Comparison of ENCODE assay signal across 1 cellular context in genomic region chr17:28779601-28780000, GRCh38.
TF ChIP-seq lines count a peak whose summit lies in the region.

No MANE protein-coding gene starts in this region.

TF ChIP-seq in HEK293, 187 proteins besides CTCF, POLR2A, EP300 and RAD21 (continued from another document):
- peak; percentile 67 for TF ChIP-seq ZNF433 (tag by site-specific recombination; IDR thresholded peaks at IDR 0.05; ENCODE audit: low read depth)
- TF ChIP-seq ZNF654 (tag by site-specific recombination; IDR thresholded peaks at IDR 0.05; ENCODE audit: low read depth), result peak; percentile 40
- peak; percentile 37 for TF ChIP-seq ZNF529 (tag by site-specific recombination; IDR thresholded peaks at IDR 0.05; ENCODE audit: insufficient replicate concordance)
- TF ChIP-seq ZNF292 (tag by site-specific recombination; IDR thresholded peaks at IDR 0.05; ENCODE audit: borderline replicate concordance, low read depth), result 0 out of 2 replicates have a peak, but pooled peaks have one; percentile 27
- peak; percentile 71; the same call in 1 of the 2 replicates for TF ChIP-seq ZNF266 (tag by site-specific recombination; IDR thresholded peaks at IDR 0.05; ENCODE audit: low read depth)
- TF ChIP-seq ZNF629 (tag by site-specific recombination; IDR thresholded peaks at IDR 0.05), result peak; percentile 29; the same call in 1 of the 2 replicates
- TF ChIP-seq ZNF560 (tag by site-specific recombination; IDR thresholded peaks at IDR 0.05; ENCODE audit: borderline replicate concordance), result 0 out of 2 replicates have a peak, but pooled peaks have one; percentile 68
- peak; percentile 74; the same call in 1 of the 2 replicates for TF ChIP-seq ZNF202 (tag by site-specific recombination; IDR thresholded peaks at IDR 0.05; ENCODE audit: borderline replicate concordance)
- TF ChIP-seq ZNF530 (tag by site-specific recombination; IDR thresholded peaks at IDR 0.05; ENCODE audit: low read depth), result 0 out of 2 replicates have a peak, but pooled peaks have one; percentile 12
- peak; percentile 68 for TF ChIP-seq ZNF140 (tag by site-specific recombination; IDR thresholded peaks at IDR 0.05)
- TF ChIP-seq ZNF639 (tag by site-specific recombination; IDR thresholded peaks at IDR 0.05), result peak; percentile 60; the same call in 1 of the 2 replicates
- TF ChIP-seq ZNF518A (tag by site-specific recombination; conservative IDR thresholded peaks at IDR 0.05; ENCODE audit: low read depth), result peak; percentile 90
- 0 out of 2 replicates have a peak, but pooled peaks have one; percentile 19 for TF ChIP-seq ZNF138 (tag by site-specific recombination; IDR thresholded peaks at IDR 0.05; ENCODE audit: borderline replicate concordance)
- peak; percentile 62; the same call in 1 of the 2 replicates for TF ChIP-seq ZBTB11 (tag by site-specific recombination; conservative IDR thresholded peaks at IDR 0.05; ENCODE audit: low read depth)
- TF ChIP-seq ZNF426 (tag by site-specific recombination; IDR thresholded peaks at IDR 0.05), result peak; percentile 80
- peak; percentile 70 for TF ChIP-seq ZNF623 (tag by site-specific recombination; IDR thresholded peaks at IDR 0.05)
- TF ChIP-seq ZNF404 (tag by site-specific recombination; IDR thresholded peaks at IDR 0.05), result 0 out of 2 replicates have a peak, but pooled peaks have one; percentile 45
- TF ChIP-seq ZNF394 (tag by site-specific recombination; IDR thresholded peaks at IDR 0.05; ENCODE audit: borderline replicate concordance), result peak; percentile 94
- TF ChIP-seq ZBTB8A (tag by site-specific recombination; IDR thresholded peaks at IDR 0.05), result peak; percentile 65
- peak; percentile 77 for TF ChIP-seq ZNF555 (tag by site-specific recombination; conservative IDR thresholded peaks at IDR 0.05)
- TF ChIP-seq AEBP2 (tag by site-specific recombination; IDR thresholded peaks at IDR 0.05; ENCODE audit: borderline replicate concordance), result 0 out of 2 replicates have a peak, but pooled peaks have one; percentile 14
TF ChIP-seq in HEK293: peak in this region for 24; not testable (repeated sequence) for 163.
